Comparison of ENCODE assay signal across 8 cellular contexts in genomic region chr10:103712898-103713498, GRCh38.
DNase-seq lines count a peak whose midpoint lies in the region; ATAC-seq and TF ChIP-seq lines count a peak whose summit lies in the region.

No MANE protein-coding gene starts in this region.

- intact Hi-C loops in CD14-positive monocyte (cut with micrococcal nuclease) (loop anchor here (2.0 kb wide), 2 partner anchors 146 to 172 kb away; no protein-coding TSS in a partner anchor), heart left ventricle (cut with DNase I) (loop anchor here in 8 of 10 donors (1.0 to 10.0 kb wide), 10 partner anchors 59 to 502 kb away; no protein-coding TSS in a partner anchor)

- DNase-seq in CD14-positive monocyte (ENCODE audit: low spot score): peak; percentile 67
- DNase-seq in LoVo (ENCODE audit: low spot score): peak; percentile 66
- DNase-seq in T follicular helper cell (ENCODE audit: low read depth): peak; percentile 63
- DNase-seq in activated naive CD8-positive, alpha-beta T cell treated with anti-CD3 and anti-CD28 coated beads, Interleukin-2, amount 50 U/mL, for 24 hours: peak; percentile 87
- DNase-seq in heart left ventricle: peak; percentile 74 to 80 (median 75)
- DNase-seq in putamen (ENCODE audit: low spot score): peak; percentile 81
- DNase-seq in cortex of kidney (lab: John Stamatoyannopoulos, UW): no peak

- H3K27me3 Mint-ChIP-seq in CD14-positive monocyte (ENCODE audit: low read depth in 3 of 3): peaks cover 2 to 8% (median 5%) of the 10 kb centered on the region in 3 donors
- no peaks in the 10 kb centered on the region for H3K27me3 Mint-ChIP-seq in activated naive CD8-positive, alpha-beta T cell treated with anti-CD3 and anti-CD28 coated beads, Interleukin-2, amount 50 U/mL, for 24 hours

- TF ChIP-seq POLR2A in heart left ventricle (IDR thresholded peaks at IDR 0.05): no peak

- no peaks in the 10 kb centered on the region for H3K36me3 Mint-ChIP-seq in CD14-positive monocyte
- H3K36me3 Mint-ChIP-seq in activated naive CD8-positive, alpha-beta T cell treated with anti-CD3 and anti-CD28 coated beads, Interleukin-2, amount 50 U/mL, for 24 hours (ENCODE audit: low read depth): no peaks in the 10 kb centered on the region

- H3K4me3 ChIP-seq in heart left ventricle: no peak overlapping the region

- peaks cover 0 to 3% (median 0%) of the 10 kb centered on the region in 9 donors for H3K36me3 ChIP-seq in heart left ventricle

- H3K4me1 Mint-ChIP-seq in CD14-positive monocyte: no peaks in the 10 kb centered on the region
- H3K4me1 Mint-ChIP-seq in activated naive CD8-positive, alpha-beta T cell treated with anti-CD3 and anti-CD28 coated beads, Interleukin-2, amount 50 U/mL, for 24 hours: peaks cover under 1% of the 10 kb centered on the region

- ATAC-seq in GM19372 (IDR thresholded peaks at IDR 0.05; ENCODE audit: low read depth, unreplicated experiment) (peak; percentile 82), heart left ventricle (peak; percentile 63 to 80 (median 79))
- peak; percentile 64 for ATAC-seq in activated naive CD8-positive, alpha-beta T cell treated with anti-CD3 and anti-CD28 coated beads, Interleukin-2, amount 50 U/mL, for 24 hours

- peaks cover 0 to 23% (median 0%) of the 10 kb centered on the region in 12 donors for H3K4me1 ChIP-seq in heart left ventricle

- TF ChIP-seq CTCF in CD14-positive monocyte (IDR thresholded peaks at IDR 0.05) (peak; percentile 95), heart left ventricle (IDR thresholded peaks at IDR 0.05) (peak; percentile 78 to 93 (median 89))

- no peaks in the 10 kb centered on the region for H3K27me3 ChIP-seq in heart left ventricle

- no peak overlapping the region for H3K27ac Mint-ChIP-seq in CD14-positive monocyte
- no peak overlapping the region for H3K27ac Mint-ChIP-seq in activated naive CD8-positive, alpha-beta T cell treated with anti-CD3 and anti-CD28 coated beads, Interleukin-2, amount 50 U/mL, for 24 hours

- no peaks in the 10 kb centered on the region for H3K9me3 Mint-ChIP-seq in CD14-positive monocyte
- no peaks in the 10 kb centered on the region for H3K9me3 Mint-ChIP-seq in activated naive CD8-positive, alpha-beta T cell treated with anti-CD3 and anti-CD28 coated beads, Interleukin-2, amount 50 U/mL, for 24 hours

- no peaks in the 10 kb centered on the region for H3K9me3 ChIP-seq in heart left ventricle

- H3K27ac ChIP-seq in heart left ventricle: no peak overlapping the region

- WGBS in heart left ventricle, 4 donors: 13 to 16% (median 14%) methylated on average over 8 of the region's 8 CpGs

- no peak overlapping the region for H3K4me3 Mint-ChIP-seq in CD14-positive monocyte
- no peak overlapping the region for H3K4me3 Mint-ChIP-seq in activated naive CD8-positive, alpha-beta T cell treated with anti-CD3 and anti-CD28 coated beads, Interleukin-2, amount 50 U/mL, for 24 hours
